10 cellular contexts compared by ENCODE assay signal in genomic region chr14:22512106-22512814, GRCh38.
DNase-seq lines count a peak whose midpoint lies in the region; ATAC-seq, FAIRE-seq and TF ChIP-seq lines count a peak whose summit lies in the region.
"Had no signal": no experiment of that assay in that cellular context is flagged by ENCODE, and none has a peak within 500 bp of the region (broad histone marks: within the 10 kb centered on the region; RNA-seq: fewer than 3 reads in every experiment).

No MANE protein-coding gene starts in this region.

- no peaks in the 10 kb centered on the region for H3K27me3 ChIP-seq in colonic mucosa
- H3K27me3 ChIP-seq in skeletal muscle tissue (ENCODE audit: control insufficient read depth in 3 of 3, insufficient read depth in 3 of 3, low read length in 3 of 3): peaks cover 0 to 2% (median 0%) of the 10 kb centered on the region in 3 donors

- ATAC-seq in HG03520 (IDR thresholded peaks at IDR 0.05; ENCODE audit: unreplicated experiment): no peak

- peak overlapping the region; percentile 40 for H3K27ac ChIP-seq in colonic mucosa
- H3K27ac ChIP-seq in skeletal muscle tissue (ENCODE audit: low read depth, low read length): peak overlapping the region; percentile 39
- H3K27ac ChIP-seq: PC-9 had no signal

- no peak for TF ChIP-seq CTCF in colonic mucosa (IDR thresholded peaks at IDR 0.05)

- intact Hi-C loops in colonic mucosa (cut with DNase I): no loop called here

- no peaks in the 10 kb centered on the region for H3K9me3 ChIP-seq in colonic mucosa
- no peaks in the 10 kb centered on the region for H3K9me3 ChIP-seq in skeletal muscle tissue (ENCODE audit: control insufficient read depth in 3 of 3, low read length in 3 of 3)

- DNase-seq in GM12891 (ENCODE audit: insufficient read length, low spot score) (no peak), MV-4-11 (lab: John Stamatoyannopoulos, UW) (peak; percentile 10), colonic mucosa (no peak), NCI-H1694 (lab: John Stamatoyannopoulos, UW) (no peak), NCI-H1092 treated with DMSO at 0.1 percent for 48 hours (lab: John Stamatoyannopoulos, UW) (no peak)
- DNase-seq: effector CD4-positive, alpha-beta T cell; naive B cell; PC-9 had no signal

- TF ChIP-seq POLR2A in GM12891 (IDR thresholded peaks at IDR 0.05; ENCODE audit: low read depth, low read length): no peak

- H3K9ac ChIP-seq in colonic mucosa (ENCODE audit: low read depth in 2 of 2, low read length in 2 of 2): no peak overlapping the region
- H3K9ac ChIP-seq in skeletal muscle tissue (ENCODE audit: low read depth in 1 of 3, low read length in 3 of 3): no peak overlapping the region

- H3K4me1 ChIP-seq in colonic mucosa (no peaks in the 10 kb centered on the region), skeletal muscle tissue (ENCODE audit: control insufficient read depth in 3 of 3, insufficient read depth in 3 of 3, low read length in 3 of 3) (peaks cover 2 to 12% (median 10%) of the 10 kb centered on the region in 3 donors)

- H3K4me3 ChIP-seq in colonic mucosa: no peak overlapping the region
- no peak overlapping the region for H3K4me3 ChIP-seq in skeletal muscle tissue (ENCODE audit: low read length in 3 of 3)
- H3K4me3 ChIP-seq: PC-9 had no signal

- H3K36me3 ChIP-seq in colonic mucosa: no peaks in the 10 kb centered on the region
- no peaks in the 10 kb centered on the region for H3K36me3 ChIP-seq in skeletal muscle tissue (ENCODE audit: control insufficient read depth in 3 of 3, insufficient read depth in 3 of 3, low read length in 3 of 3)

- peak; percentile 83 for FAIRE-seq in GM12891 (lab: Jason Lieb, UNC)

TF ChIP-seq in GM12891, 5 proteins besides CTCF, POLR2A, EP300 and RAD21:
- no peak for TF ChIP-seq POU2F2 (IDR thresholded peaks at IDR 0.05; ENCODE audit: low read depth, low read length)
- no peak for TF ChIP-seq SPI1 (IDR thresholded peaks at IDR 0.05; ENCODE audit: low read depth, low read length)
- TF ChIP-seq POLR2AphosphoS5 (IDR thresholded peaks at IDR 0.05; ENCODE audit: low read depth, low read length): no peak
- no peak for TF ChIP-seq PAX5 (IDR thresholded peaks at IDR 0.05; ENCODE audit: insufficient read depth, low read length, severe bottlenecking)
- TF ChIP-seq TAF1 (IDR thresholded peaks at IDR 0.05; ENCODE audit: low read depth, low read length): no peak
TF ChIP-seq in GM12891: peak in this region for 0.
